In the genomic region with DNA sequence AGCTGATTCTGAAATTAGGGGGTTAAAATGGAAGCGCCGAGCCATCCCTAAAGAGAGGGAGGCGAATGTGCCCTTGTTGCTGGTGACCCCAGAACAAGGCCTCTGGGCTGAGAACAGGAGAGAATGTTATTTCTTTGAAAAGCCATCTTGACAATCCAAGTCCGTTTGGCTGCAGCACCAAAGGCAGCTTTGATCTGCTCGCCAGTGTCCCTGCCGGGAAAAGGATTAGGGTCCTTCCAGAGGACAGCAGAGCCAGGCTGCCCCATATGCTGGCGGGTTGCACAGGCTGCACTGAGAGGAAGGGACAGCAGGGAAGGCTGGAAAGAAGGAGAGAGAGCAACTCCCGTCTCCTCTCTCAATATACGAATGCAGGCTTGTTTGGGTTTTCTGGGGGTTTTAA, we compare ENCODE assay signal across 18 cellular contexts.
DNase-seq lines count a peak whose midpoint lies in the region; TF ChIP-seq lines count a peak whose summit lies in the region.
"Had no signal": no experiment of that assay in that cellular context is flagged by ENCODE, and none has a peak within 500 bp of the region (broad histone marks: within the 10 kb centered on the region; RNA-seq: fewer than 3 reads in every experiment).

No MANE protein-coding gene starts in this region.

- no peaks in the 10 kb centered on the region for H3K36me3 Mint-ChIP-seq in mesothelial cell of epicardium

- H3K36me3 ChIP-seq in WERI-Rb-1: no peaks in the 10 kb centered on the region
- no peaks in the 10 kb centered on the region for H3K36me3 ChIP-seq in uterus
- H3K36me3 ChIP-seq: BE2C had no signal

- peak overlapping the region; percentile 57 for H3K27ac Mint-ChIP-seq in mesothelial cell of epicardium

- intact Hi-C loops in uterus (cut with DNase I; ENCODE audit: low total_unique reads): no loop called here

- H3K9me3 ChIP-seq in WERI-Rb-1 (ENCODE audit: severe bottlenecking): peaks cover 3% of the 10 kb centered on the region
- no peaks in the 10 kb centered on the region for H3K9me3 ChIP-seq in uterus
- H3K9me3 ChIP-seq: A549, BE2C had no signal

- no peak for TF ChIP-seq POLR2A in uterus (IDR thresholded peaks at IDR 0.05)

- peaks cover 16% of the 10 kb centered on the region for H3K9me3 Mint-ChIP-seq in mesothelial cell of epicardium

- H3K27me3 Mint-ChIP-seq in mesothelial cell of epicardium (ENCODE audit: low read depth): no peaks in the 10 kb centered on the region

- H3K4me3 Mint-ChIP-seq in mesothelial cell of epicardium: no peak overlapping the region
- H3K4me3 Mint-ChIP-seq: H9 had no signal

- H3K27me3 ChIP-seq in WERI-Rb-1 (ENCODE audit: insufficient read depth, low read depth, severe bottlenecking): no peaks in the 10 kb centered on the region
- no peaks in the 10 kb centered on the region for H3K27me3 ChIP-seq in uterus
- H3K27me3 ChIP-seq: BE2C had no signal

- H3K27ac ChIP-seq in WERI-Rb-1 (peak overlapping the region; percentile 64), uterus (no peak overlapping the region)
- H3K27ac ChIP-seq: A549 had no signal

- no peaks in the 10 kb centered on the region for H3K4me1 ChIP-seq in uterus
- H3K4me1 ChIP-seq: A549, BE2C had no signal

- DNase-seq in WERI-Rb-1 (peak; percentile 82), cerebellum (ENCODE audit: low spot score) (peak; percentile 16), mesothelial cell of epicardium (ENCODE audit: low spot score in 2 of 2, unreplicated experiment in 2 of 2) (no peak), retina (peak; percentile 21), H4 (ENCODE audit: low spot score) (no peak), NCI-H2196 (lab: John Stamatoyannopoulos, UW; ENCODE audit: unreplicated experiment) (no peak), uterus (no peak)
- DNase-seq: BE2C, DMS53, H9, KG1, NCI-H1092 treated with DMSO at 0.1 percent for 48 hours, NCI-H1436 treated with DMSO at 0.1 percent for 48 hours, NCI-H2029, NCI-H345, NCI-H524, Right ventricle myocardium superior had no signal

- H3K4me3 ChIP-seq in WERI-Rb-1 (ENCODE audit: low read depth, low read length) (peak overlapping the region; percentile 33), uterus (no peak overlapping the region)
- H3K4me3 ChIP-seq: A549 had no signal

- no peak for TF ChIP-seq CTCF in WERI-Rb-1 (IDR thresholded peaks at IDR 0.05; ENCODE audit: low read depth, low read length)
- TF ChIP-seq CTCF in mesothelial cell of epicardium (IDR thresholded peaks at IDR 0.05; ENCODE audit: unreplicated experiment): no peak
- TF ChIP-seq CTCF in uterus (IDR thresholded peaks at IDR 0.05): no peak

- peaks cover 7% of the 10 kb centered on the region for H3K4me1 Mint-ChIP-seq in mesothelial cell of epicardium

Comparison
In these comparisons a context has a peak if more than half of its experiments do, and no peak if none do; other contexts are left out.
1. DNase-seq: peak in WERI-Rb-1 (single experiment), cerebellum (single experiment) and retina (single experiment); none in mesothelial cell of epicardium (0 of 2), H4 (single experiment), NCI-H2196 (single experiment) and uterus (0 of 2).